23 cellular contexts compared by ENCODE assay signal in genomic region chr10:19782430-19783089, GRCh38. TPM values are rescaled to one million over a fixed set of nuclear protein-coding genes. Genes with fewer than 3 reads are reported as not detected.
"Had no signal": no experiment of that assay in that cellular context is flagged by ENCODE, and none has a peak within 500 bp of the region (broad histone marks: within the 10 kb centered on the region; RNA-seq: fewer than 3 reads in every experiment).

No MANE protein-coding gene starts in this region.

- H3K27ac Mint-ChIP-seq: activated CD4-positive, alpha-beta memory T cell treated with anti-CD3 and anti-CD28 coated beads, Interleukin-2, amount 10 ng/mL, durations not matched to agents 7 days and 5 days; activated CD4-positive, alpha-beta T cell treated with anti-CD3 and anti-CD28 coated beads, Interleukin-2, amount 10 ng/mL, durations not matched to agents 24 days and 14 days; activated naive CD4-positive, alpha-beta T cell treated with anti-CD3 and anti-CD28 coated beads, Interleukin-2, amount 10 ng/mL, durations not matched to agents 7 days and 5 days; activated naive CD8-positive, alpha-beta T cell treated with anti-CD3 and anti-CD28 coated beads, Interleukin-2, amount 50 U/mL, for 24 hours; memory B cell; nephron progenitor cell; stimulated activated naive B cell treated with anti-CD40 and anti-IgM and Interleukin-4, amounts not matched to agents 10 μg/mL and 1 μg/mL and 100 μg/mL, for 72 hours had no signal

- H3K4me3 ChIP-seq: body of pancreas, cardiac muscle cell, heart right ventricle, mucosa of descending colon, sigmoid colon, transverse colon had no signal

- DNase-seq: activated CD4-positive, alpha-beta memory T cell treated with anti-CD3 and anti-CD28 coated beads, Interleukin-2, amount 10 ng/mL, durations not matched to agents 7 days and 5 days; activated CD4-positive, alpha-beta T cell treated with anti-CD3 and anti-CD28 coated beads, Interleukin-2, amount 10 ng/mL, durations not matched to agents 24 days and 14 days; activated CD4-positive, CD25-positive, alpha-beta regulatory T cell; activated effector memory CD4-positive, alpha-beta T cell treated with anti-CD3 and anti-CD28 coated beads, Interleukin-2, amount 50 U/mL, for 16 hours; activated naive CD4-positive, alpha-beta T cell treated with anti-CD3 and anti-CD28 coated beads, Interleukin-2, amount 10 ng/mL, durations not matched to agents 7 days and 5 days; activated naive CD8-positive, alpha-beta T cell treated with anti-CD3 and anti-CD28 coated beads, Interleukin-2, amount 50 U/mL, for 24 hours; activated T-cell treated with anti-CD3 and anti-CD28 coated beads for 4 hours; anterior cingulate cortex; body of pancreas; cortex of kidney; heart right ventricle; left colon; mucosa of descending colon; nephron progenitor cell; nucleus accumbens; sigmoid colon; stimulated activated CD4-positive, alpha-beta T cell treated with anti-CD3 and anti-CD28 coated beads, Interleukin-2, amount 100 ng/mL, for 48 hours; stimulated activated CD8-positive, alpha-beta memory T cell treated with anti-CD3 and anti-CD28 coated beads, Interleukin-4, amount 100 ng/mL, for 48 hours; stimulated activated naive B cell treated with anti-CD40 and anti-IgM and Interleukin-4, amounts not matched to agents 10 μg/mL and 1 μg/mL and 100 μg/mL, for 72 hours; transverse colon had no signal

- H3K4me1 Mint-ChIP-seq: activated CD4-positive, alpha-beta memory T cell treated with anti-CD3 and anti-CD28 coated beads, Interleukin-2, amount 10 ng/mL, durations not matched to agents 7 days and 5 days; activated CD4-positive, alpha-beta T cell treated with anti-CD3 and anti-CD28 coated beads, Interleukin-2, amount 10 ng/mL, durations not matched to agents 24 days and 14 days; activated naive CD4-positive, alpha-beta T cell treated with anti-CD3 and anti-CD28 coated beads, Interleukin-2, amount 10 ng/mL, durations not matched to agents 7 days and 5 days; activated naive CD8-positive, alpha-beta T cell treated with anti-CD3 and anti-CD28 coated beads, Interleukin-2, amount 50 U/mL, for 24 hours; memory B cell; nephron progenitor cell; stimulated activated naive B cell treated with anti-CD40 and anti-IgM and Interleukin-4, amounts not matched to agents 10 μg/mL and 1 μg/mL and 100 μg/mL, for 72 hours had no signal

- H3K27me3 ChIP-seq: body of pancreas, cardiac muscle cell, heart right ventricle, sigmoid colon, transverse colon had no signal

- H3K9me3 ChIP-seq: body of pancreas, heart right ventricle, mucosa of descending colon, sigmoid colon, transverse colon had no signal

- H3K36me3 ChIP-seq: cardiac muscle cell, heart right ventricle, sigmoid colon, transverse colon had no signal

- H3K27me3 Mint-ChIP-seq: activated CD4-positive, alpha-beta memory T cell treated with anti-CD3 and anti-CD28 coated beads, Interleukin-2, amount 10 ng/mL, durations not matched to agents 7 days and 5 days; activated CD4-positive, alpha-beta T cell treated with anti-CD3 and anti-CD28 coated beads, Interleukin-2, amount 10 ng/mL, durations not matched to agents 24 days and 14 days; activated naive CD4-positive, alpha-beta T cell treated with anti-CD3 and anti-CD28 coated beads, Interleukin-2, amount 10 ng/mL, durations not matched to agents 7 days and 5 days; activated naive CD8-positive, alpha-beta T cell treated with anti-CD3 and anti-CD28 coated beads, Interleukin-2, amount 50 U/mL, for 24 hours; memory B cell; stimulated activated naive B cell treated with anti-CD40 and anti-IgM and Interleukin-4, amounts not matched to agents 10 μg/mL and 1 μg/mL and 100 μg/mL, for 72 hours had no signal

- H3K9me3 Mint-ChIP-seq: activated CD4-positive, alpha-beta memory T cell treated with anti-CD3 and anti-CD28 coated beads, Interleukin-2, amount 10 ng/mL, durations not matched to agents 7 days and 5 days; activated CD4-positive, alpha-beta T cell treated with anti-CD3 and anti-CD28 coated beads, Interleukin-2, amount 10 ng/mL, durations not matched to agents 24 days and 14 days; stimulated activated naive B cell treated with anti-CD40 and anti-IgM and Interleukin-4, amounts not matched to agents 10 μg/mL and 1 μg/mL and 100 μg/mL, for 72 hours had no signal

- ATAC-seq: activated naive CD8-positive, alpha-beta T cell treated with anti-CD3 and anti-CD28 coated beads, Interleukin-2, amount 50 U/mL, for 24 hours; body of pancreas; heart right ventricle; left colon; mucosa of descending colon; stimulated activated naive B cell treated with anti-CD40 and anti-IgM and Interleukin-4, amounts not matched to agents 10 μg/mL and 1 μg/mL and 100 μg/mL, for 72 hours had no signal

- H3K36me3 Mint-ChIP-seq: activated naive CD4-positive, alpha-beta T cell treated with anti-CD3 and anti-CD28 coated beads, Interleukin-2, amount 10 ng/mL, durations not matched to agents 7 days and 5 days; memory B cell; stimulated activated naive B cell treated with anti-CD40 and anti-IgM and Interleukin-4, amounts not matched to agents 10 μg/mL and 1 μg/mL and 100 μg/mL, for 72 hours had no signal

- H3K4me3 Mint-ChIP-seq: activated CD4-positive, alpha-beta memory T cell treated with anti-CD3 and anti-CD28 coated beads, Interleukin-2, amount 10 ng/mL, durations not matched to agents 7 days and 5 days; activated CD4-positive, alpha-beta T cell treated with anti-CD3 and anti-CD28 coated beads, Interleukin-2, amount 10 ng/mL, durations not matched to agents 24 days and 14 days; activated naive CD4-positive, alpha-beta T cell treated with anti-CD3 and anti-CD28 coated beads, Interleukin-2, amount 10 ng/mL, durations not matched to agents 7 days and 5 days; activated naive CD8-positive, alpha-beta T cell treated with anti-CD3 and anti-CD28 coated beads, Interleukin-2, amount 50 U/mL, for 24 hours; memory B cell; nephron progenitor cell; stimulated activated naive B cell treated with anti-CD40 and anti-IgM and Interleukin-4, amounts not matched to agents 10 μg/mL and 1 μg/mL and 100 μg/mL, for 72 hours had no signal

- H3K27ac ChIP-seq: body of pancreas, cardiac muscle cell, epithelial cell of prostate, heart right ventricle, sigmoid colon, transverse colon had no signal

- H3K4me1 ChIP-seq: body of pancreas, sigmoid colon, transverse colon had no signal

RNA-seq across cellular contexts. Expression of gene PLXDC2, which starts 33.7 kb away (rescaled TPM):
- total RNA-seq: activated CD4-positive, alpha-beta memory T cell treated with anti-CD3 and anti-CD28 coated beads, Interleukin-2, amount 10 ng/mL, durations not matched to agents 7 days and 5 days; activated CD4-positive, alpha-beta T cell treated with anti-CD3 and anti-CD28 coated beads, Interleukin-2, amount 10 ng/mL, durations not matched to agents 24 days and 14 days had no signal
